ENCODE assay signal across 10 cellular contexts in genomic region chr4:121690001-121690400, GRCh38. TPM values are rescaled to one million over a fixed set of nuclear protein-coding genes. Genes with fewer than 3 reads are reported as not detected.
DNase-seq lines count a peak whose midpoint lies in the region; ATAC-seq and TF ChIP-seq lines count a peak whose summit lies in the region.
"Had no signal": no experiment of that assay in that cellular context is flagged by ENCODE, and none has a peak within 500 bp of the region (broad histone marks: within the 10 kb centered on the region; RNA-seq: fewer than 3 reads in every experiment).

No MANE protein-coding gene starts in this region.

- no peak for TF ChIP-seq POLR2A in adrenal gland (IDR thresholded peaks at IDR 0.05)

- TF ChIP-seq CTCF in adrenal gland (IDR thresholded peaks at IDR 0.05), result no peak
- TF ChIP-seq CTCF in lower lobe of right lung (IDR thresholded peaks at IDR 0.05), result no peak
- no peak for TF ChIP-seq CTCF in GM13977 (IDR thresholded peaks at IDR 0.05; ENCODE audit: extremely low read depth, insufficient read depth, missing control alignments)

- peaks cover 90% of the 10 kb centered on the region for H3K79me2 ChIP-seq in ACC112 (ENCODE audit: control insufficient read depth, insufficient read depth, low read length, unreplicated experiment)
- H3K79me2 ChIP-seq: parathyroid adenoma had no signal

- no peak for DNase-seq in adrenal gland
- no peak for DNase-seq in lower lobe of right lung
- no peak for DNase-seq in activated gamma-delta T cell treated with Interleukin-2 at 50 U/mL for 16 hours
- no peak for DNase-seq in GM13977 (ENCODE audit: low spot score)
- no peak for DNase-seq in activated gamma-delta T cell (lab: John Stamatoyannopoulos, UW)
- no peak for DNase-seq in NOMO-1 treated with DMSO at 0.1 percent for 48 hours (lab: John Stamatoyannopoulos, UW; ENCODE audit: unreplicated experiment)

- no peaks in the 10 kb centered on the region for H3K27me3 ChIP-seq in ACC112 (ENCODE audit: insufficient read depth, low read length)
- H3K27me3 ChIP-seq in adrenal gland, result no peaks in the 10 kb centered on the region
- no peaks in the 10 kb centered on the region for H3K27me3 ChIP-seq in lower lobe of right lung (ENCODE audit: low read depth)

- ATAC-seq in HG02588 (IDR thresholded peaks at IDR 0.05; ENCODE audit: unreplicated experiment) (peak; percentile 62), lower lobe of right lung (no peak)

- H2AFZ ChIP-seq in ACC112 (ENCODE audit: low read length, unreplicated experiment), result no peak overlapping the region
- H2AFZ ChIP-seq: parathyroid adenoma had no signal

- H3K4me1 ChIP-seq in ACC112 (ENCODE audit: control insufficient read depth, insufficient read depth, low read length, unreplicated experiment) (peaks cover 75% of the 10 kb centered on the region), adrenal gland (replicated peaks in 1 of 2) (peaks cover 53 to 78% of the 10 kb centered on the region in 2 donors), lower lobe of right lung (peaks cover 74% of the 10 kb centered on the region)

- WGBS in adrenal gland, 4 donors, result 62 to 88% (median 74%) methylated on average over 2 of the region's 2 CpGs

- intact Hi-C loops in adrenal gland (cut with DNase I), result no loop called here
- intact Hi-C loops in lower lobe of right lung (cut with DNase I), result no loop called here

- peak overlapping the region; percentile 59 for H3K4me3 ChIP-seq in ACC112 (ENCODE audit: low read depth, low read length)
- peak overlapping the region in 1 of 4 donors; percentile 12 for H3K4me3 ChIP-seq in adrenal gland
- H3K4me3 ChIP-seq in lower lobe of right lung, result no peak overlapping the region

- H3K9me3 ChIP-seq in adrenal gland (replicated peaks in 1 of 3) (no peaks in the 10 kb centered on the region), lower lobe of right lung (no peaks in the 10 kb centered on the region)

- in situ Hi-C loops in GM13977 (cut with MboI; ENCODE audit: low pct_unique_long_range_greater_than_20kb, low sequenced_read_pairs, unreplicated experiment), result no loop called here

- H3K36me3 ChIP-seq in ACC112 (ENCODE audit: insufficient read depth, low read length), result peaks cover 35% of the 10 kb centered on the region
- peaks cover 0 to 14% of the 10 kb centered on the region in 2 donors for H3K36me3 ChIP-seq in adrenal gland (replicated peaks in 1 of 2)
- peaks cover 32% of the 10 kb centered on the region for H3K36me3 ChIP-seq in lower lobe of right lung

- H3K27ac ChIP-seq in ACC112 (ENCODE audit: low read depth, low read length) (peak overlapping the region; percentile 96), adrenal gland (peak overlapping the region in 4 of 5 donors; percentile 4 to 76 (median 63)), lower lobe of right lung (peak overlapping the region; percentile 60)
- H3K27ac ChIP-seq: C4-2B, parathyroid adenoma had no signal

RNA-seq across cellular contexts. Expression of gene ANXA5, which starts 6.8 kb away (rescaled TPM):
- total RNA-seq in adrenal gland (100 to 1,000 TPM; 287 to 654 (median 401) TPM), lower lobe of right lung (426 TPM)
- 100 to 1,000 TPM; 209 to 648 (median 470) TPM for polyA plus RNA-seq in adrenal gland
